In genomic region chr13:79548886-79549285, GRCh38 we compare ENCODE assay signal across 2 cellular contexts.
TF ChIP-seq lines count a peak whose summit lies in the region.

No MANE protein-coding gene starts in this region.

TF ChIP-seq in HepG2, 621 proteins besides CTCF, POLR2A, EP300 and RAD21:
- TF ChIP-seq PRDM10 (CRISPR knock-in tag; IDR thresholded peaks at IDR 0.05; ENCODE audit: low read depth) (no peak), EEA1 (CRISPR knock-in tag; IDR thresholded peaks at IDR 0.05; ENCODE audit: borderline replicate concordance) (no peak), ZNF703 (CRISPR knock-in tag; IDR thresholded peaks at IDR 0.05; ENCODE audit: borderline replicate concordance) (no peak), MAFK (conservative IDR thresholded peaks at IDR 0.05 in 1 of 2, IDR thresholded peaks at IDR 0.05 in 1 of 2; ENCODE audit: low read length in 2 of 2) (peak; percentile 26 to 77; a peak in 2 of 4 replicates), ZNF547 (CRISPR knock-in tag; IDR thresholded peaks at IDR 0.05) (no peak), ZNF335 (CRISPR knock-in tag; IDR thresholded peaks at IDR 0.05) (no peak), MAFF (IDR thresholded peaks at IDR 0.05; ENCODE audit: low read depth, low read length) (0 out of 2 replicates have a peak, but pooled peaks have one; percentile 24), TBX3 (IDR thresholded peaks at IDR 0.05; ENCODE audit: borderline replicate concordance) (no peak), ZNF333 (CRISPR knock-in tag; IDR thresholded peaks at IDR 0.05; ENCODE audit: borderline replicate concordance) (no peak)
- TF ChIP-seq, protein P1, sequence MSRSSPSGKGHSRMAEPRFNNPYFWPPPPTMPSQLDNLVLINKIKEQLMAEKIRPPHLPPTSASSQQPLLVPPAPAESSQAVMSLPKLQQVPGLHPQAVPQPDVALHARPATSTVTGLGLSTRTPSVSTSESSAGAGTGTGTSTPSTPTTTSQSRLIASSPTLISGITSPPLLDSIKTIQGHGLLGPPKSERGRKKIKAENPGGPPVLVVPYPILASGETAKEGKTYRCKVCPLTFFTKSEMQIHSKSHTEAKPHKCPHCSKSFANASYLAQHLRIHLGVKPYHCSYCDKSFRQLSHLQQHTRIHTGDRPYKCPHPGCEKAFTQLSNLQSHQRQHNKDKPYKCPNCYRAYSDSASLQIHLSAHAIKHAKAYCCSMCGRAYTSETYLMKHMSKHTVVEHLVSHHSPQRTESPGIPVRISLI (CRISPR knock-in tag; IDR thresholded peaks at IDR 0.05; ENCODE audit: borderline replicate concordance): no peak
- TF ChIP-seq, protein P2, sequence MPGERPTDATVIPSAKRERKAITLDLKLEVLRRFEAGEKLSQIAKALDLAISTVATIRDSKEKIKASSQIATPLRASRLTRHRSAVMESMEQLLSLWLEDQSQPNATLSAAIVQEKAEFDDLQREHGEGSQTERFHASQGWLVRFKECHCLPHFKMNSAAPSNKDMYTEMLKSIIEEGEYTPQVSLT (CRISPR knock-in tag; IDR thresholded peaks at IDR 0.05; ENCODE audit: borderline replicate concordance, low read depth): no peak
- TF ChIP-seq, protein P3, sequence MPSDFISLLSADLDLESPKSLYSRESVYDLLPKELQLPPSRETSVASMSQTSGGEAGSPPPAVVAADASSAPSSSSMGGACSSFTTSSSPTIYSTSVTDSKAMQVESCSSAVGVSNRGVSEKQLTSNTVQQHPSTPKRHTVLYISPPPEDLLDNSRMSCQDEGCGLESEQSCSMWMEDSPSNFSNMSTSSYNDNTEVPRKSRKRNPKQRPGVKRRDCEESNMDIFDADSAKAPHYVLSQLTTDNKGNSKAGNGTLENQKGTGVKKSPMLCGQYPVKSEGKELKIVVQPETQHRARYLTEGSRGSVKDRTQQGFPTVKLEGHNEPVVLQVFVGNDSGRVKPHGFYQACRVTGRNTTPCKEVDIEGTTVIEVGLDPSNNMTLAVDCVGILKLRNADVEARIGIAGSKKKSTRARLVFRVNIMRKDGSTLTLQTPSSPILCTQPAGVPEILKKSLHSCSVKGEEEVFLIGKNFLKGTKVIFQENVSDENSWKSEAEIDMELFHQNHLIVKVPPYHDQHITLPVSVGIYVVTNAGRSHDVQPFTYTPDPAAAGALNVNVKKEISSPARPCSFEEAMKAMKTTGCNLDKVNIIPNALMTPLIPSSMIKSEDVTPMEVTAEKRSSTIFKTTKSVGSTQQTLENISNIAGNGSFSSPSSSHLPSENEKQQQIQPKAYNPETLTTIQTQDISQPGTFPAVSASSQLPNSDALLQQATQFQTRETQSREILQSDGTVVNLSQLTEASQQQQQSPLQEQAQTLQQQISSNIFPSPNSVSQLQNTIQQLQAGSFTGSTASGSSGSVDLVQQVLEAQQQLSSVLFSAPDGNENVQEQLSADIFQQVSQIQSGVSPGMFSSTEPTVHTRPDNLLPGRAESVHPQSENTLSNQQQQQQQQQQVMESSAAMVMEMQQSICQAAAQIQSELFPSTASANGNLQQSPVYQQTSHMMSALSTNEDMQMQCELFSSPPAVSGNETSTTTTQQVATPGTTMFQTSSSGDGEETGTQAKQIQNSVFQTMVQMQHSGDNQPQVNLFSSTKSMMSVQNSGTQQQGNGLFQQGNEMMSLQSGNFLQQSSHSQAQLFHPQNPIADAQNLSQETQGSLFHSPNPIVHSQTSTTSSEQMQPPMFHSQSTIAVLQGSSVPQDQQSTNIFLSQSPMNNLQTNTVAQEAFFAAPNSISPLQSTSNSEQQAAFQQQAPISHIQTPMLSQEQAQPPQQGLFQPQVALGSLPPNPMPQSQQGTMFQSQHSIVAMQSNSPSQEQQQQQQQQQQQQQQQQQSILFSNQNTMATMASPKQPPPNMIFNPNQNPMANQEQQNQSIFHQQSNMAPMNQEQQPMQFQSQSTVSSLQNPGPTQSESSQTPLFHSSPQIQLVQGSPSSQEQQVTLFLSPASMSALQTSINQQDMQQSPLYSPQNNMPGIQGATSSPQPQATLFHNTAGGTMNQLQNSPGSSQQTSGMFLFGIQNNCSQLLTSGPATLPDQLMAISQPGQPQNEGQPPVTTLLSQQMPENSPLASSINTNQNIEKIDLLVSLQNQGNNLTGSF (CRISPR knock-in tag; IDR thresholded peaks at IDR 0.05): no peak
- TF ChIP-seq, protein P4, sequence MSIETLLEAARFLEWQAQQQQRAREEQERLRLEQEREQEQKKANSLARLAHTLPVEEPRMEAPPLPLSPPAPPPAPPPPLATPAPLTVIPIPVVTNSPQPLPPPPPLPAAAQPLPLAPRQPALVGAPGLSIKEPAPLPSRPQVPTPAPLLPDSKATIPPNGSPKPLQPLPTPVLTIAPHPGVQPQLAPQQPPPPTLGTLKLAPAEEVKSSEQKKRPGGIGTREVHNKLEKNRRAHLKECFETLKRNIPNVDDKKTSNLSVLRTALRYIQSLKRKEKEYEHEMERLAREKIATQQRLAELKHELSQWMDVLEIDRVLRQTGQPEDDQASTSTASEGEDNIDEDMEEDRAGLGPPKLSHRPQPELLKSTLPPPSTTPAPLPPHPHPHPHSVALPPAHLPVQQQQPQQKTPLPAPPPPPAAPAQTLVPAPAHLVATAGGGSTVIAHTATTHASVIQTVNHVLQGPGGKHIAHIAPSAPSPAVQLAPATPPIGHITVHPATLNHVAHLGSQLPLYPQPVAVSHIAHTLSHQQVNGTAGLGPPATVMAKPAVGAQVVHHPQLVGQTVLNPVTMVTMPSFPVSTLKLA (IDR thresholded peaks at IDR 0.05): no peak

TF ChIP-seq in SK-N-SH, 30 proteins besides CTCF, POLR2A, EP300 and RAD21 (continued from another document):
- TF ChIP-seq, protein P5, sequence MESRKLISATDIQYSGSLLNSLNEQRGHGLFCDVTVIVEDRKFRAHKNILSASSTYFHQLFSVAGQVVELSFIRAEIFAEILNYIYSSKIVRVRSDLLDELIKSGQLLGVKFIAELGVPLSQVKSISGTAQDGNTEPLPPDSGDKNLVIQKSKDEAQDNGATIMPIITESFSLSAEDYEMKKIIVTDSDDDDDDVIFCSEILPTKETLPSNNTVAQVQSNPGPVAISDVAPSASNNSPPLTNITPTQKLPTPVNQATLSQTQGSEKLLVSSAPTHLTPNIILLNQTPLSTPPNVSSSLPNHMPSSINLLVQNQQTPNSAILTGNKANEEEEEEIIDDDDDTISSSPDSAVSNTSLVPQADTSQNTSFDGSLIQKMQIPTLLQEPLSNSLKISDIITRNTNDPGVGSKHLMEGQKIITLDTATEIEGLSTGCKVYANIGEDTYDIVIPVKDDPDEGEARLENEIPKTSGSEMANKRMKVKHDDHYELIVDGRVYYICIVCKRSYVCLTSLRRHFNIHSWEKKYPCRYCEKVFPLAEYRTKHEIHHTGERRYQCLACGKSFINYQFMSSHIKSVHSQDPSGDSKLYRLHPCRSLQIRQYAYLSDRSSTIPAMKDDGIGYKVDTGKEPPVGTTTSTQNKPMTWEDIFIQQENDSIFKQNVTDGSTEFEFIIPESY (IDR thresholded peaks at IDR 0.05; ENCODE audit: borderline replicate concordance, low read depth): no peak
- TF ChIP-seq ELF1 (IDR thresholded peaks at IDR 0.05) (no peak), PBX3 (IDR thresholded peaks at IDR 0.05) (no peak), SMC3 (IDR thresholded peaks at IDR 0.05; ENCODE audit: low read depth, low read length) (peak; percentile 42; the same call in 1 of the 2 replicates)
TF ChIP-seq in SK-N-SH: peak in this region for 2.
